Comparison of ENCODE assay signal across 24 cellular contexts in the genomic region with DNA sequence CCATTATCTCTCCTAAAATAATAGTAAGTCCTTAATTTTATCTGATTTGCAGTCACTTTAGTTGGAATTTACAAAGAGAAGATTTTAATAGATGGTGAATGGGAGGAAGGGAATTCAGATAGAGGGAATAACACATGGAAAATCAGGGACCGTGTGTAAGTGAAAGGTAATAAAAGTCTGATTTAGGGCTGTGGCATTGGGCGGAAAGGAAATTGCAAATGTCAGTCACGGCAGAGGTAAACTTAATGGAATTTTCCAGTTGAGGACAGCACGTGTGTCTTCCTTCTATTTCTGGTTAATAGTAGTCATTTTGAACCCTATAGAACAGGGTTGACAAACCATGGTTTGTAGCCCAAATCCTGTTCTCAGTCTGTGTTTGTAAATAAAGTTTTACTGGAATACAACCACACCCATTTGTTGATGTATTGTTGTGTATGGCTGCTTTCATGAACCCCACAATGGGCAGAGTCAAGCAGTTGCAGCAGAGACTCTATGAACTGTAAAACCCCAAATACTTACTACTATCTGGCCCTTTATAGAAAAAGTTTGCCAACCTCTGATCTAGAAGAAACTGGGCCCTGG. TPM values are rescaled to one million over a fixed set of nuclear protein-coding genes. Genes with fewer than 3 reads are reported as not detected.
A peak's percentile ranks its signal among the peaks of the same experiment; 100 is the strongest.
DNase-seq lines count a peak whose midpoint lies in the region; ATAC-seq, FAIRE-seq and TF ChIP-seq lines count a peak whose summit lies in the region.
"Had no signal": no experiment of that assay in that cellular context is flagged by ENCODE, and none has a peak within 500 bp of the region (broad histone marks: within the 10 kb centered on the region; RNA-seq: fewer than 3 reads in every experiment).

No MANE protein-coding gene starts in this region.

- H3K27me3 ChIP-seq in CD4-positive, alpha-beta T cell (ENCODE audit: control insufficient read depth, insufficient read depth, low read length) = no peaks in the 10 kb centered on the region
- H3K27me3 ChIP-seq: breast epithelium, SJSA1 had no signal

- no peak for TF ChIP-seq EP300 in A549 (IDR thresholded peaks at IDR 0.05)

- no peak for TF ChIP-seq POLR2A in A549 (IDR thresholded peaks at IDR 0.05; ENCODE audit: low read length)

- no peak overlapping the region for H3K4me3 ChIP-seq in A549
- H3K4me3 ChIP-seq: breast epithelium, PC-9, SJSA1 had no signal

- peak overlapping the region; percentile 3 to 27; a peak in 3 of 6 replicates for H3K27ac ChIP-seq in A549
- H3K27ac ChIP-seq in CD4-positive, alpha-beta T cell (ENCODE audit: low read depth, low read length) = peak overlapping the region; percentile 36
- H3K27ac ChIP-seq: breast epithelium, parathyroid adenoma, PC-9, SJSA1 had no signal

- ATAC-seq in A549 (no peak), activated B cell treated with CpG ODN at 0.5 μM for 24 hours (ENCODE audit: low read depth) (no peak), GM19324 (IDR thresholded peaks at IDR 0.05; ENCODE audit: low FRiP score, unreplicated experiment) (no peak), GM18861 (IDR thresholded peaks at IDR 0.05; ENCODE audit: unreplicated experiment) (no peak)
- ATAC-seq in CD4-positive, alpha-beta T cell (ENCODE audit: poor library complexity) = no peak
- ATAC-seq: sciatic nerve had no signal

- 87% methylated on average over 4 of the region's 4 CpGs for WGBS in A549 (ENCODE audit: missing lambda C conversion rate)

- intact Hi-C loops in CD4-positive, alpha-beta T cell (cut with DNase I, micrococcal nuclease) = loop anchor here in 1 of 2 experiments (5.0 kb wide), 1 partner anchor 37 kb away; no protein-coding TSS in a partner anchor
- intact Hi-C loops in activated B cell treated with CpG ODN at 0.5 μM for 24 hours (cut with micrococcal nuclease) = no loop called here

- H3K27me3 Mint-ChIP-seq in CD4-positive, alpha-beta T cell = no peaks in the 10 kb centered on the region
- H3K27me3 Mint-ChIP-seq in activated B cell treated with CpG ODN at 0.5 μM for 24 hours = no peaks in the 10 kb centered on the region
- H3K27me3 Mint-ChIP-seq: dendritic cell treated with granulocyte-macrophage colony-stimulating factor and Interleukin-4, amounts not matched to agents 40 ng/mL and 50 ng/mL, for 4 days had no signal

- CTCF ChIA-PET in A549 (lab: Yijun Ruan, JAX) (interaction anchor here (0.5 kb wide), 1 partner anchor 14 kb away, joined by 3 read pairs; no protein-coding TSS in a partner anchor), activated B cell treated with CpG ODN at 0.5 μM for 24 hours (lab: Charles Lee) (no interaction called here), GM10248 (lab: Yijun Ruan, JAX) (interaction anchor here (1.1 to 1.4 kb wide), 3 partner anchors 14 to 35 kb away, joined by 3 to 4 read pairs (median 4); no protein-coding TSS in a partner anchor)
- CTCF ChIA-PET in CD4-positive, alpha-beta T cell (lab: Charles Lee) = interaction anchor here (0.7 to 1.5 kb wide), 3 partner anchors 10 to 35 kb away, joined by 3 to 4 read pairs (median 3); no protein-coding TSS in a partner anchor

- no peaks in the 10 kb centered on the region for H3K9me3 Mint-ChIP-seq in CD4-positive, alpha-beta T cell
- no peaks in the 10 kb centered on the region for H3K9me3 Mint-ChIP-seq in activated B cell treated with CpG ODN at 0.5 μM for 24 hours
- H3K9me3 Mint-ChIP-seq: dendritic cell treated with granulocyte-macrophage colony-stimulating factor and Interleukin-4, amounts not matched to agents 40 ng/mL and 50 ng/mL, for 4 days; HFFc6 had no signal

- no peak for TF ChIP-seq RAD21 in A549 (conservative IDR thresholded peaks at IDR 0.05 in 1 of 2, IDR thresholded peaks at IDR 0.05 in 1 of 2)

- peaks cover 93% of the 10 kb centered on the region for H3K4me1 ChIP-seq in A549
- H3K4me1 ChIP-seq: breast epithelium had no signal

- FAIRE-seq in A549 (lab: Jason Lieb, UNC) = no peak
- FAIRE-seq: keratinocyte had no signal

- POLR2A ChIA-PET in A549 (lab: Yijun Ruan, JAX) = no interaction called here
- POLR2A ChIA-PET in CD4-positive, alpha-beta T cell (lab: Charles Lee) = interaction anchor here (0.6 to 4.5 kb wide), 2 partner anchors 13 to 24 kb away, joined by 3 to 56 read pairs; no protein-coding TSS in a partner anchor
- POLR2A ChIA-PET in activated B cell treated with CpG ODN at 0.5 μM for 24 hours (lab: Charles Lee) = interaction anchor here (0.6 kb wide), 1 partner anchor 465 kb away, joined by 5 read pairs; no protein-coding TSS in a partner anchor
- POLR2A ChIA-PET in GM10248 (lab: Yijun Ruan, JAX) = no interaction called here

- no peaks in the 10 kb centered on the region for H3K9me3 ChIP-seq in A549
- no peaks in the 10 kb centered on the region for H3K9me3 ChIP-seq in CD4-positive, alpha-beta T cell (ENCODE audit: control insufficient read depth, low read length)
- H3K9me3 ChIP-seq: breast epithelium, SJSA1 had no signal

- peak overlapping the region; percentile 86 for H3K27ac Mint-ChIP-seq in CD4-positive, alpha-beta T cell
- peak overlapping the region; percentile 57 for H3K27ac Mint-ChIP-seq in activated B cell treated with CpG ODN at 0.5 μM for 24 hours
- H3K27ac Mint-ChIP-seq: dendritic cell treated with granulocyte-macrophage colony-stimulating factor and Interleukin-4, amounts not matched to agents 40 ng/mL and 50 ng/mL, for 4 days; HFFc6 had no signal

- H3K4me3 Mint-ChIP-seq in CD4-positive, alpha-beta T cell = peak overlapping the region; percentile 57
- H3K4me3 Mint-ChIP-seq in activated B cell treated with CpG ODN at 0.5 μM for 24 hours = no peak overlapping the region
- H3K4me3 Mint-ChIP-seq: dendritic cell treated with granulocyte-macrophage colony-stimulating factor and Interleukin-4, amounts not matched to agents 40 ng/mL and 50 ng/mL, for 4 days; HFFc6 had no signal

- H3K36me3 Mint-ChIP-seq in CD4-positive, alpha-beta T cell (ENCODE audit: low read depth) = peaks cover 53% of the 10 kb centered on the region
- H3K36me3 Mint-ChIP-seq in activated B cell treated with CpG ODN at 0.5 μM for 24 hours (ENCODE audit: low read depth) = peaks cover 18% of the 10 kb centered on the region

- TF ChIP-seq CTCF in A549 (IDR thresholded peaks at IDR 0.05) (no peak), activated B cell treated with CpG ODN at 0.5 μM for 24 hours (IDR thresholded peaks at IDR 0.05) (no peak), GM10248 (IDR thresholded peaks at IDR 0.05; ENCODE audit: control extremely low read depth, extremely low read depth, low read depth, missing control alignments) (no peak)
- no peak for TF ChIP-seq CTCF in CD4-positive, alpha-beta T cell (IDR thresholded peaks at IDR 0.05)

- H3K4me1 Mint-ChIP-seq in CD4-positive, alpha-beta T cell (ENCODE audit: low read depth) = peaks cover 78% of the 10 kb centered on the region
- peaks cover 71% of the 10 kb centered on the region for H3K4me1 Mint-ChIP-seq in activated B cell treated with CpG ODN at 0.5 μM for 24 hours

- H3K4me2 ChIP-seq in A549 = peak overlapping the region; percentile 11; the same call in 2 of the 3 replicates
- H3K4me2 ChIP-seq: PC-9 had no signal

- no peak for DNase-seq in A549 (ENCODE audit: low read depth in 1 of 2, low spot score in 1 of 2)
- DNase-seq in CD4-positive, alpha-beta T cell = no peak
- no peak for DNase-seq in activated B cell treated with CpG ODN at 0.5 μM for 24 hours
- DNase-seq in left kidney (ENCODE audit: low read depth, low spot score) = peak; percentile 43
- DNase-seq in GM10248 (ENCODE audit: extremely low spot score) = no peak
- no peak for DNase-seq in EL
- DNase-seq: activated CD8-positive, alpha-beta memory T cell treated with anti-CD3 and anti-CD28 coated beads, Interleukin-2, amount 50 U/mL, for 4 hours; GF-D8; HFFc6; hippocampal formation; NCI-H1436 treated with DMSO at 0.1 percent for 48 hours; NCI-H774; PC-9; stimulated activated naive CD4-positive, alpha-beta T cell treated with Interleukin-2 at 50 U/mL for 16 hours; trophoblast cell had no signal

TF ChIP-seq in A549, 52 proteins besides CTCF, POLR2A, EP300 and RAD21:
- TF ChIP-seq, protein P1, sequence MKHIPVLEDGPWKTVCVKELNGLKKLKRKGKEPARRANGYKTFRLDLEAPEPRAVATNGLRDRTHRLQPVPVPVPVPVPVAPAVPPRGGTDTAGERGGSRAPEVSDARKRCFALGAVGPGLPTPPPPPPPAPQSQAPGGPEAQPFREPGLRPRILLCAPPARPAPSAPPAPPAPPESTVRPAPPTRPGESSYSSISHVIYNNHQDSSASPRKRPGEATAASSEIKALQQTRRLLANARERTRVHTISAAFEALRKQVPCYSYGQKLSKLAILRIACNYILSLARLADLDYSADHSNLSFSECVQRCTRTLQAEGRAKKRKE (CRISPR knock-in tag; IDR thresholded peaks at IDR 0.05; ENCODE audit: low read depth) = no peak
- TF ChIP-seq RNF2 (IDR thresholded peaks at IDR 0.05; ENCODE audit: borderline replicate concordance, low read depth) = no peak
- TF ChIP-seq EHMT2 (IDR thresholded peaks at IDR 0.05; ENCODE audit: low read depth) = no peak
- TF ChIP-seq HOXB13 (CRISPR knock-in tag; IDR thresholded peaks at IDR 0.05; ENCODE audit: low read depth) = no peak
- no peak for TF ChIP-seq FOSB (CRISPR knock-in tag; IDR thresholded peaks at IDR 0.05)

RNA-seq across cellular contexts. Expression of a gene that starts 34.1 kb away (rescaled TPM):
- 48.2 and 71.7 TPM in 2 replicates for polyA plus RNA-seq in A549 (2011; rRNA removed)
- 38.2 and 53.4 TPM in 2 replicates for polyA plus RNA-seq in A549 (2012; cell fraction: cytosol; rRNA removed)
- 68.3 and 74.7 TPM in 2 replicates for polyA plus RNA-seq in A549 (2012; cell fraction: nucleus; rRNA removed)
- 49.4 to 64.0 TPM (median 59.1 TPM) in 3 replicates for polyA plus RNA-seq in A549 (2017; fragmentation: RNase III; extraction: RNeasy Plus Mini Kit Qiagen cat#74134 plus additional on column Dnase treatment)
- polyA minus RNA-seq in A549 (2011; rRNA and poly(A)+ RNA removed) = 175 and 196 TPM in 2 replicates
- total RNA-seq in CD4-positive, alpha-beta T cell = 100 to 1,000 TPM; 179 to 183 TPM
- 118 and 121 TPM in 2 replicates for total RNA-seq in activated B cell treated with CpG ODN at 0.5 μM for 24 hours

RNA-seq across cellular contexts. Expression of a gene that starts 52.0 kb away (rescaled TPM):
- polyA plus RNA-seq in A549 (2011; rRNA removed) = 107 and 108 TPM in 2 replicates
- 115 and 117 TPM in 2 replicates for polyA plus RNA-seq in A549 (2012; cell fraction: cytosol; rRNA removed)
- polyA plus RNA-seq in A549 (2012; cell fraction: nucleus; rRNA removed) = 237 and 244 TPM in 2 replicates
- 169 to 184 TPM (median 182 TPM) in 3 replicates for polyA plus RNA-seq in A549 (2017; fragmentation: RNase III; extraction: RNeasy Plus Mini Kit Qiagen cat#74134 plus additional on column Dnase treatment)
- 63.4 and 82.5 TPM in 2 replicates for polyA minus RNA-seq in A549 (2011; rRNA and poly(A)+ RNA removed)
- 100 to 1,000 TPM; 182 to 196 TPM for total RNA-seq in CD4-positive, alpha-beta T cell
- total RNA-seq in activated B cell treated with CpG ODN at 0.5 μM for 24 hours = 198 and 219 TPM in 2 replicates

RNA-seq across cellular contexts. Expression of a gene that starts 55.2 kb away (rescaled TPM):
- polyA plus RNA-seq in A549 (2011; rRNA removed) = not detected in 2 replicates
- not detected in 2 replicates for polyA plus RNA-seq in A549 (2012; cell fraction: cytosol; rRNA removed)
- polyA plus RNA-seq in A549 (2012; cell fraction: nucleus; rRNA removed) = not detected in 2 replicates
- polyA plus RNA-seq in A549 (2017; fragmentation: RNase III; extraction: RNeasy Plus Mini Kit Qiagen cat#74134 plus additional on column Dnase treatment) = not detected in 3 replicates
- not detected in 2 replicates for polyA minus RNA-seq in A549 (2011; rRNA and poly(A)+ RNA removed)
- not detected for total RNA-seq in CD4-positive, alpha-beta T cell
- not detected in 2 replicates for total RNA-seq in activated B cell treated with CpG ODN at 0.5 μM for 24 hours
- total RNA-seq: fibroblast of villous mesenchyme, PC-9, sciatic nerve, SJSA1 had no signal
- polyA plus RNA-seq: keratinocyte had no signal

Comparison
In these comparisons a context has a peak if more than half of its experiments do, and no peak if none do; other contexts are left out.
1. POLR2A ChIA-PET loops: an anchor here in CD4-positive, alpha-beta T cell (0.6 to 4.5 kb wide) and activated B cell treated with CpG ODN at 0.5 μM for 24 hours (0.6 kb wide); none called in A549 and GM10248.